9 cellular contexts compared by ENCODE assay signal in genomic region chr14:20680843-20681347, GRCh38. TPM values are rescaled to one million over a fixed set of nuclear protein-coding genes. Genes with fewer than 3 reads are reported as not detected.
DNase-seq lines count a peak whose midpoint lies in the region; ATAC-seq lines count a peak whose summit lies in the region.
"Had no signal": no experiment of that assay in that cellular context is flagged by ENCODE, and none has a peak within 500 bp of the region (broad histone marks: within the 10 kb centered on the region; RNA-seq: fewer than 3 reads in every experiment).

No MANE protein-coding gene starts in this region.

- H3K9ac ChIP-seq in GM23248 = peak overlapping the region; percentile 99

- H3K4me3 ChIP-seq in GM08714 (ENCODE audit: low read length) (peak overlapping the region; percentile 62), GM23248 (peak overlapping the region; percentile 95)

- no peaks in the 10 kb centered on the region for H3K79me2 ChIP-seq in GM23248 (ENCODE audit: insufficient read depth)

- no peaks in the 10 kb centered on the region for H3K27me3 Mint-ChIP-seq in T-cell

- H3K9me3 Mint-ChIP-seq in T-cell = no peaks in the 10 kb centered on the region

- no peaks in the 10 kb centered on the region for H3K36me3 ChIP-seq in GM23248 (ENCODE audit: low read depth)

- CTCF ChIA-PET in T-cell (lab: Charles Lee) = interaction anchor here (0.5 to 4.7 kb wide), 16 partner anchors 10 to 417 kb away, joined by 3 to 35 read pairs (median 5); partner anchors contain the start of genes PARP2 (in 1 of the 2), TTC5 (in 1 of the 2) and ZNF219 (in 1 of the 2)

- peak in 3 of 4 experiments; percentile 18 to 27 (median 26) for ATAC-seq in T-cell (replicated peaks in 1 of 4)

- peak overlapping the region; percentile 99 for H3K4me2 ChIP-seq in GM23248 (ENCODE audit: unreplicated experiment)

- H3K27ac ChIP-seq in GM23248 = peak overlapping the region; percentile 100
- H3K27ac ChIP-seq in layer of hippocampus (ENCODE audit: low read depth, low read length) = peak overlapping the region; percentile 100

- peaks cover 5 to 28% (median 7%) of the 10 kb centered on the region in 3 donors for H3K4me1 Mint-ChIP-seq in T-cell

- in situ Hi-C loops in GM23248 (cut with MboI) (no loop called here), ACHN (cut with HindIII; ENCODE audit: low pct_ligation_motif_present, low pct_unique_long_range_greater_than_20kb, low sequenced_read_pairs) (no loop called here)

- H3K9me2 ChIP-seq in GM23248 (ENCODE audit: insufficient read depth) = no peaks in the 10 kb centered on the region

- H3K4me3 Mint-ChIP-seq in T-cell = no peak overlapping the region

- H3K27me3 ChIP-seq in GM23248 (replicated peaks; ENCODE audit: insufficient read depth) = no peaks in the 10 kb centered on the region; the same call in 1 of the 2 replicates
- no peaks in the 10 kb centered on the region for H3K27me3 ChIP-seq in layer of hippocampus (ENCODE audit: control insufficient read depth, insufficient read depth, low read length)

- peaks cover 55% of the 10 kb centered on the region for H3F3A ChIP-seq in GM23248 (ENCODE audit: insufficient read depth)

- no peaks in the 10 kb centered on the region for H4K20me1 ChIP-seq in GM23248 (ENCODE audit: insufficient read depth)

- H3K36me3 Mint-ChIP-seq in T-cell = no peaks in the 10 kb centered on the region

- peaks cover 15% of the 10 kb centered on the region for H3K4me1 ChIP-seq in GM23248 (ENCODE audit: insufficient read depth)

- no peaks in the 10 kb centered on the region for H3K9me3 ChIP-seq in GM23248 (ENCODE audit: low read depth)

- WGBS in GM23248 (ENCODE audit: low coverage in 1 of 2, low lambda C conversion rate in 2 of 2, missing lambda C conversion rate in 2 of 2), 2 experiments = 20 to 21% methylated on average over 7 of the region's 7 CpGs

- no peak overlapping the region for H3K27ac Mint-ChIP-seq in T-cell

- DNase-seq in GM23248 (no peak), T-cell (peak in 10 of 34 experiments; percentile 31 to 50 (median 44)), NCI-H187 (lab: John Stamatoyannopoulos, UW) (no peak), COR-L47 (lab: John Stamatoyannopoulos, UW) (no peak), ACHN (no peak)
- DNase-seq in activated CD4-positive, alpha-beta T cell treated with anti-CD3 and anti-CD28 coated beads, Interleukin-2, amount 50 U/mL, for 1 hour = no peak

- H2AFZ ChIP-seq in GM23248 = peak overlapping the region; percentile 96

- POLR2A ChIA-PET in T-cell (lab: Charles Lee) = interaction anchor here (0.9 to 1.6 kb wide), 4 partner anchors 10 to 347 kb away, joined by 3 to 5 read pairs (median 4); partner anchors contain the start of genes CCNB1IP1 (in 1 of the 2), PARP2 (in 1 of the 2) and PIP4P1 (in 1 of the 2)

RNA-seq across cellular contexts. Expression of gene RNASE4, which starts 3.5 kb away (rescaled TPM):
- total RNA-seq in GM23248 (2014; rRNA removed; shearing (Covaris generic)) = 21.6 and 35.9 TPM in 2 replicates
- 24.4 and 37.9 TPM in 2 replicates for polyA plus RNA-seq in GM23248 (2016; fragmentation: Nextera tagmentation; extraction: Ambion mirVana)
- total RNA-seq in T-cell = under 1 TPM in 4 of 5 donors, not detected in 1; 0.46 to 0.86 (median 0.56) TPM

RNA-seq across cellular contexts. Expression of gene ANG, which starts 7.7 kb away (rescaled TPM):
- 3.6 and 3.8 TPM in 2 replicates for total RNA-seq in GM23248 (2014; rRNA removed; shearing (Covaris generic))
- 11.9 and 12.2 TPM in 2 replicates for polyA plus RNA-seq in GM23248 (2016; fragmentation: Nextera tagmentation; extraction: Ambion mirVana)
- 1 to 10 TPM in 1 of 5 donors, under 1 TPM in 2, not detected in 2; 0.85 to 1.4 (median 0.99) TPM for total RNA-seq in T-cell

RNA-seq across cellular contexts. Expression of gene OR6S1, which starts 39.4 kb away (rescaled TPM):
- not detected in 2 replicates for total RNA-seq in GM23248 (2014; rRNA removed; shearing (Covaris generic))
- polyA plus RNA-seq in GM23248 (2016; fragmentation: Nextera tagmentation; extraction: Ambion mirVana) = not detected in 2 replicates
- total RNA-seq in T-cell = not detected
- total RNA-seq: T-helper 2 cell treated with Interferon-gamma antibody and Interleukin-4, amounts not matched to agents 100 ng/mL and 5 ng/mL, for 36 hours had no signal

Comparison
In these comparisons a context has a peak if more than half of its experiments do, and no peak if none do; other contexts are left out.
1. RNA of gene RNASE4, which starts 3.5 kb away (total RNA-seq): 21.6 to 35.9 TPM in GM23248; 0.46 to 0.86 TPM in T-cell; every median in the first group is over 10 times any median in the second.